Comparison of ENCODE assay signal across 14 cellular contexts in genomic region chr7:234041-234711, GRCh38. TPM values are rescaled to one million over a fixed set of nuclear protein-coding genes. Genes with fewer than 3 reads are reported as not detected.
DNase-seq lines count a peak whose midpoint lies in the region; ATAC-seq and TF ChIP-seq lines count a peak whose summit lies in the region.
"Had no signal": no experiment of that assay in that cellular context is flagged by ENCODE, and none has a peak within 500 bp of the region (broad histone marks: within the 10 kb centered on the region; RNA-seq: fewer than 3 reads in every experiment).

No MANE protein-coding gene starts in this region.

- H3K4me3 ChIP-seq in SJSA1 (no peak overlapping the region), neuronal stem cell (ENCODE audit: low read length in 2 of 2) (no peak overlapping the region)

- DNase-seq in SJSA1 (ENCODE audit: low read depth in 1 of 2, low spot score in 2 of 2): no peak
- DNase-seq in foreskin keratinocyte: no peak
- DNase-seq in neuronal stem cell (ENCODE audit: low spot score): no peak
- peak; percentile 70 for DNase-seq in ureter (ENCODE audit: low spot score)
- no peak for DNase-seq in GM19240 (ENCODE audit: insufficient read length, low spot score)
- DNase-seq in activated CD8-positive, alpha-beta memory T cell treated with anti-CD3 and anti-CD28 coated beads for 24 hours: no peak
- no peak for DNase-seq in islet precursor cell
- no peak for DNase-seq in activated CD8-positive, alpha-beta T cell treated with anti-CD3 and anti-CD28 coated beads for 36 hours
- DNase-seq: activated CD4-positive, alpha-beta T cell treated with anti-CD3 and anti-CD28 coated beads for 36 hours; erythroblast; NCI-H187; stimulated activated CD4-positive, alpha-beta T cell treated with anti-CD3 and anti-CD28 coated beads, Interleukin-4, amount 100 ng/mL, for 4 hours had no signal

- H2BK15ac ChIP-seq in neuronal stem cell (ENCODE audit: low read length): no peak overlapping the region

- no peak overlapping the region for H2AFZ ChIP-seq in neuronal stem cell (ENCODE audit: low read length)

- H3K9ac ChIP-seq in neuronal stem cell (ENCODE audit: low read depth, low read length, poor library complexity): peak overlapping the region; percentile 84

- CTCF ChIA-PET in activated CD8-positive, alpha-beta T cell treated with anti-CD3 and anti-CD28 coated beads for 36 hours (lab: Charles Lee): interaction anchor here (0.6 kb wide), 1 partner anchor 42 kb away, joined by 3 read pairs; no protein-coding TSS in a partner anchor

- POLR2A ChIA-PET in activated CD8-positive, alpha-beta T cell treated with anti-CD3 and anti-CD28 coated beads for 36 hours (lab: Charles Lee): no interaction called here

- WGBS in neuronal stem cell (ENCODE audit: extremely low coverage in 2 of 2, insufficient read length in 2 of 2, insufficient replicate concordance in 1 of 2), 2 donors: no CpG with 5 or more reads among the region's 33 CpGs

- peak overlapping the region; percentile 81 for H2AK5ac ChIP-seq in neuronal stem cell (ENCODE audit: low read depth, low read length)

- H3K27me3 ChIP-seq in SJSA1 (replicated peaks) (no peaks in the 10 kb centered on the region), foreskin keratinocyte (no peaks in the 10 kb centered on the region), neuronal stem cell (ENCODE audit: control insufficient read depth in 3 of 3, insufficient read depth in 3 of 3, low read depth in 1 of 3, low read length in 3 of 3) (no peaks in the 10 kb centered on the region)

- H3K4me1 Mint-ChIP-seq in activated CD8-positive, alpha-beta T cell treated with anti-CD3 and anti-CD28 coated beads for 36 hours (ENCODE audit: low read depth): no peaks in the 10 kb centered on the region
- H3K4me1 Mint-ChIP-seq: activated CD4-positive, alpha-beta T cell treated with anti-CD3 and anti-CD28 coated beads for 36 hours had no signal

- peak overlapping the region; percentile 59 for H3K18ac ChIP-seq in neuronal stem cell (ENCODE audit: low read length)

- H3K14ac ChIP-seq in neuronal stem cell (ENCODE audit: low read length): peak overlapping the region; percentile 47

- H3K9me3 Mint-ChIP-seq in activated CD8-positive, alpha-beta T cell treated with anti-CD3 and anti-CD28 coated beads for 36 hours: no peaks in the 10 kb centered on the region

- no peak overlapping the region for H4K91ac ChIP-seq in neuronal stem cell (ENCODE audit: low read depth, low read length, poor library complexity)

- ATAC-seq in foreskin keratinocyte: peak; percentile 2
- no peak for ATAC-seq in activated CD8-positive, alpha-beta T cell treated with anti-CD3 and anti-CD28 coated beads for 36 hours
- ATAC-seq: activated CD4-positive, alpha-beta T cell treated with anti-CD3 and anti-CD28 coated beads for 36 hours had no signal

- H3K4me3 Mint-ChIP-seq in activated CD8-positive, alpha-beta T cell treated with anti-CD3 and anti-CD28 coated beads for 36 hours: no peak overlapping the region
- H3K4me3 Mint-ChIP-seq: activated CD4-positive, alpha-beta T cell treated with anti-CD3 and anti-CD28 coated beads for 36 hours; activated naive CD8-positive, alpha-beta T cell had no signal

- H3K4me2 ChIP-seq in neuronal stem cell (ENCODE audit: insufficient read depth, low read length, poor library complexity, severe bottlenecking): no peak overlapping the region

- no peaks in the 10 kb centered on the region for H3K36me3 ChIP-seq in SJSA1
- no peaks in the 10 kb centered on the region for H3K36me3 ChIP-seq in neuronal stem cell (replicated peaks in 1 of 2; ENCODE audit: control insufficient read depth in 2 of 2, insufficient read depth in 2 of 2, low read length in 2 of 2)

- peaks cover 3% of the 10 kb centered on the region for H3K27me3 Mint-ChIP-seq in activated CD8-positive, alpha-beta T cell treated with anti-CD3 and anti-CD28 coated beads for 36 hours
- H3K27me3 Mint-ChIP-seq: activated CD4-positive, alpha-beta T cell treated with anti-CD3 and anti-CD28 coated beads for 36 hours; activated naive CD8-positive, alpha-beta T cell had no signal

- peak overlapping the region; percentile 90 for H2BK12ac ChIP-seq in neuronal stem cell (ENCODE audit: low read length)

- no peak overlapping the region for H2BK120ac ChIP-seq in neuronal stem cell (ENCODE audit: low read depth, low read length)

- H3K36me3 Mint-ChIP-seq in activated CD8-positive, alpha-beta T cell treated with anti-CD3 and anti-CD28 coated beads for 36 hours (ENCODE audit: low read depth): no peaks in the 10 kb centered on the region
- H3K36me3 Mint-ChIP-seq: activated naive CD8-positive, alpha-beta T cell had no signal

- no peak overlapping the region for H4K8ac ChIP-seq in neuronal stem cell (ENCODE audit: low read depth, low read length)

- H3K23ac ChIP-seq in neuronal stem cell (ENCODE audit: low read depth, low read length, poor library complexity): peak overlapping the region; percentile 65

- no peak for TF ChIP-seq CTCF in foreskin keratinocyte (conservative IDR thresholded peaks at IDR 0.05)
- no peak for TF ChIP-seq CTCF in activated CD8-positive, alpha-beta T cell treated with anti-CD3 and anti-CD28 coated beads for 36 hours (IDR thresholded peaks at IDR 0.05)

- peak overlapping the region; percentile 93 for H2BK5ac ChIP-seq in neuronal stem cell (ENCODE audit: low read length)

- H3K79me1 ChIP-seq in neuronal stem cell (ENCODE audit: low read depth, low read length): peaks cover 7% of the 10 kb centered on the region

- H3K9me3 ChIP-seq in SJSA1 (replicated peaks): no peaks in the 10 kb centered on the region; the same call in 1 of the 2 replicates
- peaks cover 0 to 4% of the 10 kb centered on the region in 2 donors for H3K9me3 ChIP-seq in neuronal stem cell (replicated peaks in 1 of 2; ENCODE audit: control insufficient read depth in 2 of 2, insufficient read depth in 1 of 2, low read depth in 1 of 2, low read length in 2 of 2)

- H3K27ac Mint-ChIP-seq in activated CD8-positive, alpha-beta T cell treated with anti-CD3 and anti-CD28 coated beads for 36 hours: no peak overlapping the region
- H3K27ac Mint-ChIP-seq: activated CD4-positive, alpha-beta T cell treated with anti-CD3 and anti-CD28 coated beads for 36 hours; activated naive CD8-positive, alpha-beta T cell had no signal

- peak overlapping the region; percentile 66 for H3K4ac ChIP-seq in neuronal stem cell (ENCODE audit: low read length)

- H3K27ac ChIP-seq in SJSA1 (peak overlapping the region; percentile 59), foreskin keratinocyte (no peak overlapping the region), neuronal stem cell (replicated peaks; ENCODE audit: low read length) (no peak overlapping the region)

- H3K4me1 ChIP-seq in SJSA1 (replicated peaks) (peaks cover 49% of the 10 kb centered on the region), foreskin keratinocyte (peaks cover 12% of the 10 kb centered on the region), neuronal stem cell (ENCODE audit: control insufficient read depth in 2 of 2, insufficient read depth in 1 of 2, low read depth in 1 of 2, low read length in 2 of 2) (peaks cover 0 to 2% of the 10 kb centered on the region in 2 donors)

- intact Hi-C loops in activated CD8-positive, alpha-beta T cell treated with anti-CD3 and anti-CD28 coated beads for 36 hours (cut with micrococcal nuclease): no loop called here

RNA-seq across cellular contexts. Expression of gene FAM20C, which starts 41.8 kb away (rescaled TPM):
- 0.18 and 2.0 TPM in 2 replicates for total RNA-seq in SJSA1 (2014; rRNA removed; shearing (Covaris generic))
- 17.5 and 18.2 TPM in 2 replicates for total RNA-seq in foreskin keratinocyte
- polyA plus RNA-seq in foreskin keratinocyte: 20.6 and 22.9 TPM in 2 replicates
- polyA plus RNA-seq in neuronal stem cell (2013, experiment 1 of 2): 7.3 TPM
- polyA plus RNA-seq in neuronal stem cell (2013, experiment 2 of 2): 7.3 TPM
- 33.8 TPM for total RNA-seq in ureter
- total RNA-seq in activated CD8-positive, alpha-beta T cell treated with anti-CD3 and anti-CD28 coated beads for 36 hours: 1 to 10 TPM in 1 of 2 experiments, under 1 TPM in 1; 0.29 to 1.1 TPM

RNA-seq across cellular contexts. Expression of gene FOXL3, which starts 55.8 kb away (rescaled TPM):
- not detected in 2 replicates for total RNA-seq in SJSA1 (2014; rRNA removed; shearing (Covaris generic))
- total RNA-seq in foreskin keratinocyte (not detected in 2 replicates), ureter (not detected)
- not detected in 2 replicates for polyA plus RNA-seq in foreskin keratinocyte
- not detected for polyA plus RNA-seq in neuronal stem cell (2013, experiment 1 of 2)
- not detected for polyA plus RNA-seq in neuronal stem cell (2013, experiment 2 of 2)
- not detected for total RNA-seq in activated CD8-positive, alpha-beta T cell treated with anti-CD3 and anti-CD28 coated beads for 36 hours
- total RNA-seq: activated CD4-positive, alpha-beta T cell treated with anti-CD3 and anti-CD28 coated beads for 36 hours; mesenteric fat pad had no signal
